Comparison of ENCODE assay signal across 7 cellular contexts in genomic region chr15:20372416-20372815, GRCh38.
A peak's percentile ranks its signal among the peaks of the same experiment; 100 is the strongest.
DNase-seq lines count a peak whose midpoint lies in the region; ATAC-seq, FAIRE-seq and TF ChIP-seq lines count a peak whose summit lies in the region.
"Not testable (repeated sequence)": the region's sequence is repeated elsewhere in the genome, so short reads cannot be mapped to it uniquely, and the experiment has no call there.

No MANE protein-coding gene starts in this region.

- not testable (repeated sequence) for DNase-seq in CD4-positive, CD25-positive, alpha-beta regulatory T cell; PC-3; K562 (ENCODE audit: extremely low read depth in 1 of 4, low spot score in 3 of 4); Right ventricle myocardium inferior (ENCODE audit: missing footprints); naive thymus-derived CD4-positive, alpha-beta T cell; upper lobe of left lung

- H3K27me3 Mint-ChIP-seq in CD4-positive, CD25-positive, alpha-beta regulatory T cell; naive thymus-derived CD4-positive, alpha-beta T cell: not testable (repeated sequence)

- intact Hi-C loops in PC-3 (cut with micrococcal nuclease); Right ventricle myocardium inferior (cut with DNase I); naive thymus-derived CD4-positive, alpha-beta T cell (cut with micrococcal nuclease): not testable (repeated sequence)
- intact Hi-C loops in K562 (cut with micrococcal nuclease) = loop anchor here (2.0 kb wide), 1 partner anchor 16 kb away; no protein-coding TSS in a partner anchor

- not testable (repeated sequence) for H3K9me3 ChIP-seq in CD4-positive, CD25-positive, alpha-beta regulatory T cell (ENCODE audit: control insufficient read depth in 2 of 2, low read length in 2 of 2); K562 (replicated peaks; ENCODE audit: control insufficient read depth, insufficient read depth, low read depth, low read length); naive thymus-derived CD4-positive, alpha-beta T cell (ENCODE audit: control insufficient read depth in 2 of 3, low read length in 3 of 3); upper lobe of left lung
- H3K9me3 ChIP-seq in PC-3 (ENCODE audit: low read length) = peaks cover 11% of the 10 kb centered on the region

- not testable (repeated sequence) for H4K20me1 ChIP-seq in PC-3 (ENCODE audit: low read length); K562 (replicated peaks; ENCODE audit: control insufficient read depth, insufficient read depth, low read length)

- not testable (repeated sequence) for TF ChIP-seq CTCF in PC-3 (conservative IDR thresholded peaks at IDR 0.05; ENCODE audit: low read depth, low read length); K562 (IDR thresholded peaks at IDR 0.05 in 2 of 3, conservative IDR thresholded peaks at IDR 0.05 in 1 of 3; ENCODE audit: insufficient read depth in 2 of 3, low read depth in 1 of 3, low read length in 3 of 3); upper lobe of left lung (IDR thresholded peaks at IDR 0.05)

- not testable (repeated sequence) for H3K27ac ChIP-seq in CD4-positive, CD25-positive, alpha-beta regulatory T cell (ENCODE audit: insufficient read depth, low read length, poor library complexity, severe bottlenecking); PC-3 (ENCODE audit: low read length); K562 (ENCODE audit: extremely low read depth, low read depth, low read length); naive thymus-derived CD4-positive, alpha-beta T cell (ENCODE audit: low read depth, low read length); upper lobe of left lung

- not testable (repeated sequence) for H3K9me3 Mint-ChIP-seq in CD4-positive, CD25-positive, alpha-beta regulatory T cell; naive thymus-derived CD4-positive, alpha-beta T cell

- not testable (repeated sequence) for TF ChIP-seq RAD21 in K562 (CRISPR knock-in tag; conservative IDR thresholded peaks at IDR 0.05 in 1 of 2, IDR thresholded peaks at IDR 0.05 in 1 of 2)

- not testable (repeated sequence) for TF ChIP-seq POLR2A in K562 (conservative IDR thresholded peaks at IDR 0.05); upper lobe of left lung (IDR thresholded peaks at IDR 0.05)

- POLR2A ChIA-PET in PC-3 (lab: Charles Lee; ENCODE audit: unreplicated experiment); K562 (lab: Yijun Ruan, JAX); naive thymus-derived CD4-positive, alpha-beta T cell (lab: Charles Lee): not testable (repeated sequence)

- not testable (repeated sequence) for FAIRE-seq in K562 (lab: Jason Lieb, UNC)

- not testable (repeated sequence) for H3K9me1 ChIP-seq in K562 (ENCODE audit: control insufficient read depth, insufficient read depth, low read length)

- not testable (repeated sequence) for BruUV-seq in PC-3 (replicated peaks; lab: Mats Ljungman, UMichigan); K562 (replicated peaks; lab: Mats Ljungman, UMichigan)

- TF ChIP-seq EP300 in K562 (IDR thresholded peaks at IDR 0.05; ENCODE audit: low read length); upper lobe of left lung (IDR thresholded peaks at IDR 0.05): not testable (repeated sequence)

- H3K4me1 ChIP-seq in CD4-positive, CD25-positive, alpha-beta regulatory T cell (ENCODE audit: control insufficient read depth, insufficient read depth, low read length, poor library complexity, severe bottlenecking); PC-3 (ENCODE audit: insufficient read depth, low read length); K562 (replicated peaks in 1 of 2; ENCODE audit: control insufficient read depth in 2 of 2, insufficient read depth in 2 of 2, low read length in 2 of 2); naive thymus-derived CD4-positive, alpha-beta T cell (ENCODE audit: control insufficient read depth in 2 of 2, insufficient read depth in 2 of 2, low read length in 2 of 2); upper lobe of left lung: not testable (repeated sequence)

- CTCF ChIA-PET in PC-3 (lab: Charles Lee); K562 (lab: Yijun Ruan, JAX; ENCODE audit: low intra/inter-chr PET ratio); naive thymus-derived CD4-positive, alpha-beta T cell (lab: Charles Lee): not testable (repeated sequence)

- not testable (repeated sequence) for H3K79me2 ChIP-seq in PC-3 (ENCODE audit: low read length); K562 (ENCODE audit: control insufficient read depth, insufficient read depth, low read length)

- in situ Hi-C loops in K562 (cut with MboI) = loop anchor here (25.0 kb wide), 3 partner anchors 240 to 1390 kb away; no protein-coding TSS in a partner anchor

- ATAC-seq in CD4-positive, CD25-positive, alpha-beta regulatory T cell (ENCODE audit: low read depth in 2 of 2) = peak; percentile 27 to 34
- ATAC-seq in PC-3 (peak; percentile 22; the same call in 1 of the 2 replicates), SK-N-SH treated with all-trans-retinoic acid at 6 μM for 48 hours (peak; percentile 89), K562 (peak; percentile 71), Right ventricle myocardium inferior (peak; percentile 20), upper lobe of left lung (ENCODE audit: low FRiP score in 2 of 2) (peak; percentile 12 to 32)
- ATAC-seq in naive thymus-derived CD4-positive, alpha-beta T cell = peak; percentile 20

- H3K36me3 Mint-ChIP-seq in CD4-positive, CD25-positive, alpha-beta regulatory T cell; naive thymus-derived CD4-positive, alpha-beta T cell: not testable (repeated sequence)

- not testable (repeated sequence) for H3K36me3 ChIP-seq in CD4-positive, CD25-positive, alpha-beta regulatory T cell (ENCODE audit: control insufficient read depth, insufficient read depth, low read length); PC-3 (ENCODE audit: low read depth, low read length); K562 (ENCODE audit: control insufficient read depth, insufficient read depth, low read length); naive thymus-derived CD4-positive, alpha-beta T cell (ENCODE audit: control insufficient read depth in 2 of 3, insufficient read depth in 3 of 3, low read length in 3 of 3); upper lobe of left lung

- not testable (repeated sequence) for H3K27me3 ChIP-seq in CD4-positive, CD25-positive, alpha-beta regulatory T cell (ENCODE audit: control insufficient read depth, insufficient read depth, low read length); PC-3 (ENCODE audit: low read length); K562 (ENCODE audit: control insufficient read depth in 2 of 2, insufficient read depth in 2 of 2, low read length in 2 of 2); naive thymus-derived CD4-positive, alpha-beta T cell (ENCODE audit: control insufficient read depth in 2 of 2, insufficient read depth in 2 of 2, low read length in 2 of 2); upper lobe of left lung

- not testable (repeated sequence) for H3F3A ChIP-seq in PC-3 (ENCODE audit: low read length, unreplicated experiment)

- not testable (repeated sequence) for H3K4me3 Mint-ChIP-seq in CD4-positive, CD25-positive, alpha-beta regulatory T cell; naive thymus-derived CD4-positive, alpha-beta T cell

- H3K27ac Mint-ChIP-seq in CD4-positive, CD25-positive, alpha-beta regulatory T cell; naive thymus-derived CD4-positive, alpha-beta T cell: not testable (repeated sequence)

- H3K9ac ChIP-seq in PC-3 (ENCODE audit: low read length); K562 (ENCODE audit: insufficient read depth in 1 of 2, low read depth in 2 of 2, low read length in 2 of 2): not testable (repeated sequence)

- H3K9me2 ChIP-seq in PC-3 (replicated peaks; ENCODE audit: low read length) = not testable (repeated sequence)

- H3K4me2 ChIP-seq in PC-3 (ENCODE audit: low read length); K562 (ENCODE audit: insufficient read depth, low read length): not testable (repeated sequence)

- H3K4me3 ChIP-seq in CD4-positive, CD25-positive, alpha-beta regulatory T cell (ENCODE audit: low read depth, low read length); PC-3 (ENCODE audit: low read length); K562; naive thymus-derived CD4-positive, alpha-beta T cell (ENCODE audit: low read length); upper lobe of left lung: not testable (repeated sequence)

- not testable (repeated sequence) for H3K4me1 Mint-ChIP-seq in CD4-positive, CD25-positive, alpha-beta regulatory T cell; naive thymus-derived CD4-positive, alpha-beta T cell

- H2AFZ ChIP-seq in PC-3 (ENCODE audit: low read length); K562 (ENCODE audit: low read depth, low read length): not testable (repeated sequence)

TF ChIP-seq in SK-N-SH treated with all-trans-retinoic acid at 6 μM for 48 hours, 23 proteins besides CTCF, POLR2A, EP300 and RAD21:
- TF ChIP-seq ISL1 (CRISPR knock-in tag; IDR thresholded peaks at IDR 0.05) (0 out of 2 replicates have a peak, but pooled peaks have one; percentile 8), TCF4 (CRISPR knock-in tag; IDR thresholded peaks at IDR 0.05; ENCODE audit: borderline replicate concordance) (peak; percentile 63; the same call in 1 of the 2 replicates)

Comparison
In these comparisons a context has a peak if more than half of its experiments do, and no peak if none do; other contexts are left out.
1. ATAC-seq: peak in every context shown above with its lines; median percentile 89 in SK-N-SH treated with all-trans-retinoic acid at 6 μM for 48 hours; 71 in K562; 30 in CD4-positive, CD25-positive, alpha-beta regulatory T cell; 22 in PC-3; 22 in upper lobe of left lung; 20 in Right ventricle myocardium inferior; 20 in naive thymus-derived CD4-positive, alpha-beta T cell.